ENCODE assay signal across 8 cellular contexts in genomic region chr22:41780714-41781507, GRCh38. TPM values are rescaled to one million over a fixed set of nuclear protein-coding genes. Genes with fewer than 3 reads are reported as not detected.
DNase-seq lines count a peak whose midpoint lies in the region; ATAC-seq and TF ChIP-seq lines count a peak whose summit lies in the region.

No MANE protein-coding gene starts in this region.

- no peak overlapping the region for H3K27ac ChIP-seq in foreskin keratinocyte

- in situ Hi-C loops in astrocyte of the spinal cord (cut with HindIII; ENCODE audit: low sequenced_read_pairs), result no loop called here

- no peaks in the 10 kb centered on the region for H3K9me3 Mint-ChIP-seq in stimulated activated effector memory CD8-positive, alpha-beta T cell treated with anti-CD3 and anti-CD28 coated beads, Interleukin-12 subunit alpha, Interleukin-12 subunit beta, amount 100 ng/mL, for 72 hours

- H3K4me1 ChIP-seq in foreskin keratinocyte, result peaks cover 6% of the 10 kb centered on the region

- no peak overlapping the region for H3K4me3 ChIP-seq in astrocyte of the spinal cord (ENCODE audit: low read depth, low read length)

- ATAC-seq in GM19043 (IDR thresholded peaks at IDR 0.05; ENCODE audit: low read depth, unreplicated experiment), result peak; percentile 68
- peak; percentile 85 for ATAC-seq in HG03139 (IDR thresholded peaks at IDR 0.05; ENCODE audit: unreplicated experiment)
- peak; percentile 98 for ATAC-seq in stimulated activated effector memory CD8-positive, alpha-beta T cell treated with anti-CD3 and anti-CD28 coated beads, Interleukin-12 subunit alpha, Interleukin-12 subunit beta, amount 100 ng/mL, for 72 hours
- ATAC-seq in foreskin keratinocyte, result no peak

- H3K4me3 Mint-ChIP-seq in stimulated activated effector memory CD8-positive, alpha-beta T cell treated with anti-CD3 and anti-CD28 coated beads, Interleukin-12 subunit alpha, Interleukin-12 subunit beta, amount 100 ng/mL, for 72 hours, result peak overlapping the region; percentile 92

- DNase-seq in T-helper 9 cell, result peak; percentile 83
- peak; percentile 8 for DNase-seq in astrocyte of the spinal cord (ENCODE audit: low read depth, low spot score)
- peak; percentile 65 for DNase-seq in mucosa of gallbladder (ENCODE audit: low spot score)
- DNase-seq in stimulated activated effector memory CD8-positive, alpha-beta T cell treated with anti-CD3 and anti-CD28 coated beads, Interleukin-12 subunit alpha, Interleukin-12 subunit beta, amount 100 ng/mL, for 72 hours (ENCODE audit: low spot score in 2 of 2), result peak; percentile 58 to 89
- no peak for DNase-seq in DMS 273 treated with DMSO at 0.1 percent for 48 hours (lab: John Stamatoyannopoulos, UW)
- DNase-seq in foreskin keratinocyte, result no peak

- H3K4me1 Mint-ChIP-seq in stimulated activated effector memory CD8-positive, alpha-beta T cell treated with anti-CD3 and anti-CD28 coated beads, Interleukin-12 subunit alpha, Interleukin-12 subunit beta, amount 100 ng/mL, for 72 hours, result peaks cover 49% of the 10 kb centered on the region

- no peaks in the 10 kb centered on the region for H3K27me3 ChIP-seq in foreskin keratinocyte

- TF ChIP-seq CTCF in astrocyte of the spinal cord (IDR thresholded peaks at IDR 0.05; ENCODE audit: low read depth, low read length) (no peak), foreskin keratinocyte (conservative IDR thresholded peaks at IDR 0.05) (no peak)

- peaks cover 31% of the 10 kb centered on the region for H3K36me3 Mint-ChIP-seq in stimulated activated effector memory CD8-positive, alpha-beta T cell treated with anti-CD3 and anti-CD28 coated beads, Interleukin-12 subunit alpha, Interleukin-12 subunit beta, amount 100 ng/mL, for 72 hours

- peak overlapping the region; percentile 91 for H3K27ac Mint-ChIP-seq in stimulated activated effector memory CD8-positive, alpha-beta T cell treated with anti-CD3 and anti-CD28 coated beads, Interleukin-12 subunit alpha, Interleukin-12 subunit beta, amount 100 ng/mL, for 72 hours

RNA-seq across cellular contexts. Expression of gene CCDC134, which starts 19.6 kb away (rescaled TPM):
- total RNA-seq in mucosa of gallbladder (10.2 TPM), foreskin keratinocyte (10.6 and 11.9 TPM in 2 replicates)
- 6.1 and 7.3 TPM in 2 replicates for polyA plus RNA-seq in foreskin keratinocyte

RNA-seq across cellular contexts. Expression of gene SREBF2, which starts 52.0 kb away (rescaled TPM):
- total RNA-seq in mucosa of gallbladder, result 257 TPM
- total RNA-seq in foreskin keratinocyte, result 82.0 and 83.0 TPM in 2 replicates
- polyA plus RNA-seq in foreskin keratinocyte, result 57.6 and 62.4 TPM in 2 replicates

Comparison
In these comparisons a context has a peak if more than half of its experiments do, and no peak if none do; other contexts are left out.
1. DNase-seq: peak in T-helper 9 cell (single experiment), astrocyte of the spinal cord (single experiment), mucosa of gallbladder (single experiment) and stimulated activated effector memory CD8-positive, alpha-beta T cell treated with anti-CD3 and anti-CD28 coated beads, Interleukin-12 subunit alpha, Interleukin-12 subunit beta, amount 100 ng/mL, for 72 hours (2 of 2); none in DMS 273 treated with DMSO at 0.1 percent for 48 hours (single experiment) and foreskin keratinocyte (0 of 2).